In the genomic region with DNA sequence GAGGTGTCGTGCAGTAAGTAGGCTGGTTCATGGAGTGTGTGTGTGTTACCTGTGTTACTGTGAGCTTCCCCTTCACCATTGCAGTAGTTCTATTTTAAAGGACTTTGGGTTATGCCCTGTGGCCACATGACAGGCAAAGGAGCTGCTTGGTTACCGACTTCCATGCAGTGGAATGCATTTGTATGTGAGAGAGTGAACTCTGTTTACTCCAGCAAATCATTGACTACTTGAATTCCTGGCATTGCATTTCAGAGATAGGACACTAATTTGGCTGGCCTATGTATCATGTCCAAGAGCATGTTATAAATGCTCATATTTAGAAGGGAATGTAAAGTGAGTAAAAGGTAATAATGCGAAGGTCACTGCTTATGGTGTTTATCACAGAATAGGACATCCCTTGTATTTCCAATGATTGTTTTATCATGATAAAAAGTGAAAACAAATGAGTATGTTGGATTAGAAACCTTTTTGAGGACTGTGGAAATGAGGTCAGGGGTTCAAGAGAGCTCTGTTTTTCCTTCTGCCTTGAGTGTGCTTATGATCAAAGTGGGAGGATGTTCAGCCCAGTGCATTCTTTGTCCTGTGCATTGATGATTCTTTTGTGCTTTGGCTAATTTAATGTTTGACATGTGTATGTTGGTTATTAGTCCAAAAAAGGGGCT, we compare ENCODE assay signal across 1 cellular context.
TF ChIP-seq lines count a peak whose summit lies in the region.

No MANE protein-coding gene starts in this region.

TF ChIP-seq in HepG2, 621 proteins besides CTCF, POLR2A, EP300 and RAD21 (continued from another document and continues in another):
- TF ChIP-seq, protein P1, sequence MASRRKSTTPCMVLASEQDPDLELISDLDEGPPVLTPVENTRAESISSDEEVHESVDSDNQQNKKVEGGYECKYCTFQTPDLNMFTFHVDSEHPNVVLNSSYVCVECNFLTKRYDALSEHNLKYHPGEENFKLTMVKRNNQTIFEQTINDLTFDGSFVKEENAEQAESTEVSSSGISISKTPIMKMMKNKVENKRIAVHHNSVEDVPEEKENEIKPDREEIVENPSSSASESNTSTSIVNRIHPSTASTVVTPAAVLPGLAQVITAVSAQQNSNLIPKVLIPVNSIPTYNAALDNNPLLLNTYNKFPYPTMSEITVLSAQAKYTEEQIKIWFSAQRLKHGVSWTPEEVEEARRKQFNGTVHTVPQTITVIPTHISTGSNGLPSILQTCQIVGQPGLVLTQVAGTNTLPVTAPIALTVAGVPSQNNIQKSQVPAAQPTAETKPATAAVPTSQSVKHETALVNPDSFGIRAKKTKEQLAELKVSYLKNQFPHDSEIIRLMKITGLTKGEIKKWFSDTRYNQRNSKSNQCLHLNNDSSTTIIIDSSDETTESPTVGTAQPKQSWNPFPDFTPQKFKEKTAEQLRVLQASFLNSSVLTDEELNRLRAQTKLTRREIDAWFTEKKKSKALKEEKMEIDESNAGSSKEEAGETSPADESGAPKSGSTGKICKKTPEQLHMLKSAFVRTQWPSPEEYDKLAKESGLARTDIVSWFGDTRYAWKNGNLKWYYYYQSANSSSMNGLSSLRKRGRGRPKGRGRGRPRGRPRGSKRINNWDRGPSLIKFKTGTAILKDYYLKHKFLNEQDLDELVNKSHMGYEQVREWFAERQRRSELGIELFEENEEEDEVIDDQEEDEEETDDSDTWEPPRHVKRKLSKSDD (CRISPR knock-in tag; IDR thresholded peaks at IDR 0.05; ENCODE audit: low read depth) = no peak
- TF ChIP-seq DPF2 (CRISPR knock-in tag; IDR thresholded peaks at IDR 0.05; ENCODE audit: borderline replicate concordance, low read depth) = peak; percentile 33; the same call in 1 of the 2 replicates
- peak; percentile 68; the same call in 1 of the 2 replicates for TF ChIP-seq ZNF644 (CRISPR knock-in tag; IDR thresholded peaks at IDR 0.05; ENCODE audit: low read depth)
- TF ChIP-seq PPARG (CRISPR knock-in tag; conservative IDR thresholded peaks at IDR 0.05) = peak; percentile 57
- peak; percentile 46; the same call in 1 of the 2 replicates for TF ChIP-seq SIX4 (CRISPR knock-in tag; IDR thresholded peaks at IDR 0.05)
- peak; percentile 46 for TF ChIP-seq FOSL2 (CRISPR knock-in tag; IDR thresholded peaks at IDR 0.05)
- TF ChIP-seq, protein P2, sequence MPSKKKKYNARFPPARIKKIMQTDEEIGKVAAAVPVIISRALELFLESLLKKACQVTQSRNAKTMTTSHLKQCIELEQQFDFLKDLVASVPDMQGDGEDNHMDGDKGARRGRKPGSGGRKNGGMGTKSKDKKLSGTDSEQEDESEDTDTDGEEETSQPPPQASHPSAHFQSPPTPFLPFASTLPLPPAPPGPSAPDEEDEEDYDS (CRISPR knock-in tag; IDR thresholded peaks at IDR 0.05) = peak; percentile 58; the same call in 1 of the 2 replicates
- peak; percentile 87 for TF ChIP-seq SALL1 (CRISPR knock-in tag; IDR thresholded peaks at IDR 0.05)
- no peak for TF ChIP-seq TSC22D2 (CRISPR knock-in tag; IDR thresholded peaks at IDR 0.05; ENCODE audit: borderline replicate concordance)
- peak; percentile 77; the same call in 1 of the 2 replicates for TF ChIP-seq FOXJ3 (CRISPR knock-in tag; IDR thresholded peaks at IDR 0.05; ENCODE audit: borderline replicate concordance)
- TF ChIP-seq KLF16 (CRISPR knock-in tag; IDR thresholded peaks at IDR 0.05) = peak in 1 of 2 experiments; percentile 26; a peak in 1 of 4 replicates
- TF ChIP-seq ZNF292 (CRISPR knock-in tag; IDR thresholded peaks at IDR 0.05; ENCODE audit: borderline replicate concordance, low read depth) = peak; percentile 44; the same call in 1 of the 2 replicates
- TF ChIP-seq NR2F2 (IDR thresholded peaks at IDR 0.05; ENCODE audit: borderline replicate concordance, low read depth) = peak; percentile 58; the same call in 1 of the 2 replicates
- TF ChIP-seq, protein P3, sequence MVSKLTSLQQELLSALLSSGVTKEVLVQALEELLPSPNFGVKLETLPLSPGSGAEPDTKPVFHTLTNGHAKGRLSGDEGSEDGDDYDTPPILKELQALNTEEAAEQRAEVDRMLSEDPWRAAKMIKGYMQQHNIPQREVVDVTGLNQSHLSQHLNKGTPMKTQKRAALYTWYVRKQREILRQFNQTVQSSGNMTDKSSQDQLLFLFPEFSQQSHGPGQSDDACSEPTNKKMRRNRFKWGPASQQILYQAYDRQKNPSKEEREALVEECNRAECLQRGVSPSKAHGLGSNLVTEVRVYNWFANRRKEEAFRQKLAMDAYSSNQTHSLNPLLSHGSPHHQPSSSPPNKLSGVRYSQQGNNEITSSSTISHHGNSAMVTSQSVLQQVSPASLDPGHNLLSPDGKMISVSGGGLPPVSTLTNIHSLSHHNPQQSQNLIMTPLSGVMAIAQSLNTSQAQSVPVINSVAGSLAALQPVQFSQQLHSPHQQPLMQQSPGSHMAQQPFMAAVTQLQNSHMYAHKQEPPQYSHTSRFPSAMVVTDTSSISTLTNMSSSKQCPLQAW (CRISPR knock-in tag; IDR thresholded peaks at IDR 0.05) = peak; percentile 82
- no peak for TF ChIP-seq ZKSCAN1 (IDR thresholded peaks at IDR 0.05; ENCODE audit: low read length)
- TF ChIP-seq YEATS2 (CRISPR knock-in tag; IDR thresholded peaks at IDR 0.05; ENCODE audit: borderline replicate concordance) = no peak
- 0 out of 2 replicates have a peak, but pooled peaks have one; percentile 37 for TF ChIP-seq ARNT2 (CRISPR knock-in tag; IDR thresholded peaks at IDR 0.05; ENCODE audit: low read depth)
- peak; percentile 53 for TF ChIP-seq CEBPG (CRISPR knock-in tag; IDR thresholded peaks at IDR 0.05)
- TF ChIP-seq, protein P4, sequence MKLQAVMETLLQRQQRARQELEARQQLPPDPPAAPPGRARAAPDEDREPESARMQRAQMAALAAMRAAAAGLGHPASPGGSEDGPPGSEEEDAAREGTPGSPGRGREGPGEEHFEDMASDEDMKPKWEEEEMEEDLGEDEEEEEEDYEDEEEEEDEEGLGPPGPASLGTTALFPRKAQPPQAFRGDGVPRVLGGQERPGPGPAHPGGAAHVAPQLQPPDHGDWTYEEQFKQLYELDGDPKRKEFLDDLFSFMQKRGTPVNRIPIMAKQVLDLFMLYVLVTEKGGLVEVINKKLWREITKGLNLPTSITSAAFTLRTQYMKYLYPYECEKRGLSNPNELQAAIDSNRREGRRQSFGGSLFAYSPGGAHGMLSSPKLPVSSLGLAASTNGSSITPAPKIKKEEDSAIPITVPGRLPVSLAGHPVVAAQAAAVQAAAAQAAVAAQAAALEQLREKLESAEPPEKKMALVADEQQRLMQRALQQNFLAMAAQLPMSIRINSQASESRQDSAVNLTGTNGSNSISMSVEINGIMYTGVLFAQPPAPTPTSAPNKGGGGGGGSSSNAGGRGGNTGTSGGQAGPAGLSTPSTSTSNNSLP (IDR thresholded peaks at IDR 0.05; ENCODE audit: low read depth, low read length) = peak; percentile 90
- TF ChIP-seq NCOA2 (CRISPR knock-in tag; IDR thresholded peaks at IDR 0.05) = peak; percentile 68
- no peak for TF ChIP-seq ZNF460 (CRISPR knock-in tag; IDR thresholded peaks at IDR 0.05; ENCODE audit: borderline replicate concordance)
- TF ChIP-seq ZMYM4 (CRISPR knock-in tag; IDR thresholded peaks at IDR 0.05) = peak; percentile 62
- 0 out of 2 replicates have a peak, but pooled peaks have one; percentile 29 for TF ChIP-seq SOX13 (IDR thresholded peaks at IDR 0.05)
- TF ChIP-seq SOX13 (CRISPR knock-in tag; conservative IDR thresholded peaks at IDR 0.05 in 1 of 2, IDR thresholded peaks at IDR 0.05 in 1 of 2) = peak in 1 of 2 experiments; percentile 61; a peak in 2 of 4 replicates
- peak; percentile 75 for TF ChIP-seq SAP130 (CRISPR knock-in tag; IDR thresholded peaks at IDR 0.05; ENCODE audit: low read depth)
- TF ChIP-seq GLI4 (CRISPR knock-in tag; IDR thresholded peaks at IDR 0.05; ENCODE audit: borderline replicate concordance) = no peak
- TF ChIP-seq RARA (CRISPR knock-in tag; IDR thresholded peaks at IDR 0.05) = peak; percentile 71
- 0 out of 2 replicates have a peak, but pooled peaks have one; percentile 41 for TF ChIP-seq TGIF2 (CRISPR knock-in tag; IDR thresholded peaks at IDR 0.05)
- peak; percentile 44; the same call in 1 of the 2 replicates for TF ChIP-seq ZNF264 (CRISPR knock-in tag; IDR thresholded peaks at IDR 0.05)
- TF ChIP-seq MED1 (CRISPR knock-in tag; IDR thresholded peaks at IDR 0.05) = peak; percentile 79
- TF ChIP-seq RXRB (CRISPR knock-in tag; IDR thresholded peaks at IDR 0.05; ENCODE audit: borderline replicate concordance) = peak; percentile 76; the same call in 1 of the 2 replicates
- TF ChIP-seq, protein P5, sequence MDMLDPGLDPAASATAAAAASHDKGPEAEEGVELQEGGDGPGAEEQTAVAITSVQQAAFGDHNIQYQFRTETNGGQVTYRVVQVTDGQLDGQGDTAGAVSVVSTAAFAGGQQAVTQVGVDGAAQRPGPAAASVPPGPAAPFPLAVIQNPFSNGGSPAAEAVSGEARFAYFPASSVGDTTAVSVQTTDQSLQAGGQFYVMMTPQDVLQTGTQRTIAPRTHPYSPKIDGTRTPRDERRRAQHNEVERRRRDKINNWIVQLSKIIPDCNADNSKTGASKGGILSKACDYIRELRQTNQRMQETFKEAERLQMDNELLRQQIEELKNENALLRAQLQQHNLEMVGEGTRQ (IDR thresholded peaks at IDR 0.05; ENCODE audit: low read depth, low read length) = peak; percentile 63; the same call in 1 of the 2 replicates
- TF ChIP-seq, protein P5 (CRISPR knock-in tag; IDR thresholded peaks at IDR 0.05; ENCODE audit: borderline replicate concordance) = peak; percentile 71; the same call in 1 of the 2 replicates
- no peak for TF ChIP-seq ZNF446 (CRISPR knock-in tag; IDR thresholded peaks at IDR 0.05)
- TF ChIP-seq SKI (IDR thresholded peaks at IDR 0.05; ENCODE audit: partially characterized antibody) = peak; percentile 23
- TF ChIP-seq, protein P6, sequence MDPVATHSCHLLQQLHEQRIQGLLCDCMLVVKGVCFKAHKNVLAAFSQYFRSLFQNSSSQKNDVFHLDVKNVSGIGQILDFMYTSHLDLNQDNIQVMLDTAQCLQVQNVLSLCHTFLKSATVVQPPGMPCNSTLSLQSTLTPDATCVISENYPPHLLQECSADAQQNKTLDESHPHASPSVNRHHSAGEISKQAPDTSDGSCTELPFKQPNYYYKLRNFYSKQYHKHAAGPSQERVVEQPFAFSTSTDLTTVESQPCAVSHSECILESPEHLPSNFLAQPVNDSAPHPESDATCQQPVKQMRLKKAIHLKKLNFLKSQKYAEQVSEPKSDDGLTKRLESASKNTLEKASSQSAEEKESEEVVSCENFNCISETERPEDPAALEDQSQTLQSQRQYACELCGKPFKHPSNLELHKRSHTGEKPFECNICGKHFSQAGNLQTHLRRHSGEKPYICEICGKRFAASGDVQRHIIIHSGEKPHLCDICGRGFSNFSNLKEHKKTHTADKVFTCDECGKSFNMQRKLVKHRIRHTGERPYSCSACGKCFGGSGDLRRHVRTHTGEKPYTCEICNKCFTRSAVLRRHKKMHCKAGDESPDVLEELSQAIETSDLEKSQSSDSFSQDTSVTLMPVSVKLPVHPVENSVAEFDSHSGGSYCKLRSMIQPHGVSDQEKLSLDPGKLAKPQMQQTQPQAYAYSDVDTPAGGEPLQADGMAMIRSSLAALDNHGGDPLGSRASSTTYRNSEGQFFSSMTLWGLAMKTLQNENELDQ (CRISPR knock-in tag; IDR thresholded peaks at IDR 0.05; ENCODE audit: borderline replicate concordance) = no peak
- TF ChIP-seq MIER2 (CRISPR knock-in tag; IDR thresholded peaks at IDR 0.05) = 0 out of 2 replicates have a peak, but pooled peaks have one; percentile 53
- TF ChIP-seq THAP11 (CRISPR knock-in tag; IDR thresholded peaks at IDR 0.05) = 0 out of 2 replicates have a peak, but pooled peaks have one; percentile 4
- peak; percentile 30; the same call in 1 of the 3 replicates for TF ChIP-seq MXI1 (IDR thresholded peaks at IDR 0.05; ENCODE audit: borderline replicate concordance, low read depth, low read length)
- TF ChIP-seq, protein P7, sequence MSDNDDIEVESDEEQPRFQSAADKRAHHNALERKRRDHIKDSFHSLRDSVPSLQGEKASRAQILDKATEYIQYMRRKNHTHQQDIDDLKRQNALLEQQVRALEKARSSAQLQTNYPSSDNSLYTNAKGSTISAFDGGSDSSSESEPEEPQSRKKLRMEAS (IDR thresholded peaks at IDR 0.05) = peak; percentile 52
- TF ChIP-seq, protein P8, sequence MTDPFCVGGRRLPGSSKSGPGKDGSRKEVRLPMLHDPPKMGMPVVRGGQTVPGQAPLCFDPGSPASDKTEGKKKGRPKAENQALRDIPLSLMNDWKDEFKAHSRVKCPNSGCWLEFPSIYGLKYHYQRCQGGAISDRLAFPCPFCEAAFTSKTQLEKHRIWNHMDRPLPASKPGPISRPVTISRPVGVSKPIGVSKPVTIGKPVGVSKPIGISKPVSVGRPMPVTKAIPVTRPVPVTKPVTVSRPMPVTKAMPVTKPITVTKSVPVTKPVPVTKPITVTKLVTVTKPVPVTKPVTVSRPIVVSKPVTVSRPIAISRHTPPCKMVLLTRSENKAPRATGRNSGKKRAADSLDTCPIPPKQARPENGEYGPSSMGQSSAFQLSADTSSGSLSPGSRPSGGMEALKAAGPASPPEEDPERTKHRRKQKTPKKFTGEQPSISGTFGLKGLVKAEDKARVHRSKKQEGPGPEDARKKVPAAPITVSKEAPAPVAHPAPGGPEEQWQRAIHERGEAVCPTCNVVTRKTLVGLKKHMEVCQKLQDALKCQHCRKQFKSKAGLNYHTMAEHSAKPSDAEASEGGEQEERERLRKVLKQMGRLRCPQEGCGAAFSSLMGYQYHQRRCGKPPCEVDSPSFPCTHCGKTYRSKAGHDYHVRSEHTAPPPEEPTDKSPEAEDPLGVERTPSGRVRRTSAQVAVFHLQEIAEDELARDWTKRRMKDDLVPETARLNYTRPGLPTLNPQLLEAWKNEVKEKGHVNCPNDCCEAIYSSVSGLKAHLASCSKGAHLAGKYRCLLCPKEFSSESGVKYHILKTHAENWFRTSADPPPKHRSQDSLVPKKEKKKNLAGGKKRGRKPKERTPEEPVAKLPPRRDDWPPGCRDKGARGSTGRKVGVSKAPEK (CRISPR knock-in tag; IDR thresholded peaks at IDR 0.05; ENCODE audit: borderline replicate concordance) = 0 out of 2 replicates have a peak, but pooled peaks have one; percentile 54
- TF ChIP-seq REPIN1 (CRISPR knock-in tag; IDR thresholded peaks at IDR 0.05; ENCODE audit: borderline replicate concordance, low read depth) = peak; percentile 42; the same call in 1 of the 2 replicates
- TF ChIP-seq ZNF816 (CRISPR knock-in tag; IDR thresholded peaks at IDR 0.05; ENCODE audit: borderline replicate concordance) = peak; percentile 48; the same call in 1 of the 2 replicates
